Comparison of ENCODE assay signal across 18 cellular contexts in the genomic region with DNA sequence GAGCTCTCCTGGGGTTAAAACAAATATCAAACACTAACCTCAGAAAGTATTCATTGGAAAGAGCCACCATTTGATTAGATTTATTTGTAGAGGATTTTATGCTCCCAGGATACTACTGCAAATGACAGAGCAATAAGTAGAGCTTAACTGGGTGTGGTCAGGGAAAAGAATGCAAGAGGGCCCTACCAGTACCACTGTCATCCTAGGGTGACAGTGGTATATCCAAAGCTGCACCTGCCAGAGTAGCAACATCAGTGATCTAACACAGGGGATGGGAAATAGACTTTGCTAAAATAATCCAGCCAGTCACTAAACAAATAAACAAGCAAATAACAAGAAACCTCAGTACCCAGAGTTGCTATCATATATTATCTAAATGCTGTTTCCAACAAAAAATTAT. TPM values are rescaled to one million over a fixed set of nuclear protein-coding genes. Genes with fewer than 3 reads are reported as not detected.
DNase-seq lines count a peak whose midpoint lies in the region; ATAC-seq and TF ChIP-seq lines count a peak whose summit lies in the region.
"Had no signal": no experiment of that assay in that cellular context is flagged by ENCODE, and none has a peak within 500 bp of the region (broad histone marks: within the 10 kb centered on the region; RNA-seq: fewer than 3 reads in every experiment).

No MANE protein-coding gene starts in this region.

- intact Hi-C loops in PC-3 (cut with micrococcal nuclease), result no loop called here

- no peaks in the 10 kb centered on the region for H3F3A ChIP-seq in PC-3 (ENCODE audit: low read length, unreplicated experiment)
- H3F3A ChIP-seq in neural progenitor cell (ENCODE audit: low read depth), result no peaks in the 10 kb centered on the region

- POLR2A ChIA-PET in PC-3 (lab: Charles Lee; ENCODE audit: unreplicated experiment), result no interaction called here

- H3K79me2 ChIP-seq in PC-3 (ENCODE audit: low read length) (no peaks in the 10 kb centered on the region), neural progenitor cell (ENCODE audit: low read depth) (no peaks in the 10 kb centered on the region)

- peak; percentile 8 for DNase-seq in NCI-H345 treated with DMSO at 0.1 percent for 48 hours (lab: John Stamatoyannopoulos, UW; ENCODE audit: unreplicated experiment)
- no peak for DNase-seq in NCI-H345 (lab: John Stamatoyannopoulos, UW)
- no peak for DNase-seq in PC-3
- no peak for DNase-seq in neural progenitor cell (ENCODE audit: low spot score)
- no peak for DNase-seq in activated T-cell treated with anti-CD3 and anti-CD28 coated beads, Interleukin-2, amount 50 U/mL, for 72 hours
- DNase-seq in HCEC 1CT, result no peak
- DNase-seq: ACHN; C1 segment of cervical spinal cord; Calu3; CD4-positive, alpha-beta T cell; DMS 273 treated with DMSO at 0.1 percent for 48 hours; DMS79 treated with DMSO at 0.1 percent for 48 hours; EL; GM23248 had no signal

- no peak overlapping the region for H3K27ac Mint-ChIP-seq in neural progenitor cell
- H3K27ac Mint-ChIP-seq in activated T-cell treated with anti-CD3 and anti-CD28 coated beads, Interleukin-2, amount 50 U/mL, for 72 hours, result no peak overlapping the region
- H3K27ac Mint-ChIP-seq: B cell; CD4-positive, alpha-beta T cell had no signal

- no peaks in the 10 kb centered on the region for H3K36me3 Mint-ChIP-seq in neural progenitor cell
- H3K36me3 Mint-ChIP-seq in activated T-cell treated with anti-CD3 and anti-CD28 coated beads, Interleukin-2, amount 50 U/mL, for 72 hours (ENCODE audit: insufficient read depth in 2 of 2), result peaks cover 2 to 9% of the 10 kb centered on the region in 2 donors

- no TSS peak for BruUV-seq in PC-3 (replicated peaks; lab: Mats Ljungman, UMichigan)

- H4K20me1 ChIP-seq in PC-3 (ENCODE audit: low read length) (no peaks in the 10 kb centered on the region), neural progenitor cell (ENCODE audit: low read depth) (no peaks in the 10 kb centered on the region)

- H3K27me3 ChIP-seq in PC-3 (ENCODE audit: low read length), result no peaks in the 10 kb centered on the region
- H3K27me3 ChIP-seq in neural progenitor cell, result no peaks in the 10 kb centered on the region

- peaks cover 3% of the 10 kb centered on the region for H3K9me3 Mint-ChIP-seq in neural progenitor cell
- H3K9me3 Mint-ChIP-seq in activated T-cell treated with anti-CD3 and anti-CD28 coated beads, Interleukin-2, amount 50 U/mL, for 72 hours, result peaks cover 0 to 2% of the 10 kb centered on the region in 2 donors

- no peak for TF ChIP-seq CTCF in PC-3 (conservative IDR thresholded peaks at IDR 0.05; ENCODE audit: low read depth, low read length)
- TF ChIP-seq CTCF in neural progenitor cell (IDR thresholded peaks at IDR 0.05), result no peak

- CTCF ChIA-PET in PC-3 (lab: Charles Lee), result no interaction called here

- H3K4me1 Mint-ChIP-seq in neural progenitor cell, result peaks cover 2% of the 10 kb centered on the region
- H3K4me1 Mint-ChIP-seq in activated T-cell treated with anti-CD3 and anti-CD28 coated beads, Interleukin-2, amount 50 U/mL, for 72 hours (ENCODE audit: low read depth), result peaks cover 5% of the 10 kb centered on the region
- H3K4me1 Mint-ChIP-seq: B cell had no signal

- H3K27ac ChIP-seq in PC-3 (ENCODE audit: low read length), result no peak overlapping the region
- H3K27ac ChIP-seq in neural progenitor cell, result no peak overlapping the region
- H3K27ac ChIP-seq: GM23248 had no signal

- H2AFZ ChIP-seq in PC-3 (ENCODE audit: low read length), result no peak overlapping the region
- H2AFZ ChIP-seq in neural progenitor cell (replicated peaks), result no peak overlapping the region
- H2AFZ ChIP-seq: GM23248 had no signal

- H3K4me3 Mint-ChIP-seq in neural progenitor cell, result peak overlapping the region; percentile 24
- no peak overlapping the region for H3K4me3 Mint-ChIP-seq in activated T-cell treated with anti-CD3 and anti-CD28 coated beads, Interleukin-2, amount 50 U/mL, for 72 hours
- H3K4me3 Mint-ChIP-seq: B cell; CD4-positive, alpha-beta T cell had no signal

- no peaks in the 10 kb centered on the region for H3K9me2 ChIP-seq in PC-3 (replicated peaks; ENCODE audit: low read length)

- H3K36me3 ChIP-seq in PC-3 (ENCODE audit: low read depth, low read length) (peaks cover 20% of the 10 kb centered on the region), neural progenitor cell (no peaks in the 10 kb centered on the region)

- ATAC-seq in PC-3, result peak; percentile 53
- ATAC-seq in activated T-cell treated with anti-CD3 and anti-CD28 coated beads, Interleukin-2, amount 50 U/mL, for 72 hours (replicated peaks in 1 of 2), result no peak
- no peak for ATAC-seq in HG03378 (IDR thresholded peaks at IDR 0.05; ENCODE audit: unreplicated experiment)

- H3K9ac ChIP-seq in PC-3 (ENCODE audit: low read length) (no peak overlapping the region), neural progenitor cell (no peak overlapping the region)
- H3K9ac ChIP-seq: GM23248 had no signal

- H3K27me3 Mint-ChIP-seq in neural progenitor cell (ENCODE audit: insufficient read depth, low read depth), result peaks cover 3% of the 10 kb centered on the region
- H3K27me3 Mint-ChIP-seq in activated T-cell treated with anti-CD3 and anti-CD28 coated beads, Interleukin-2, amount 50 U/mL, for 72 hours (ENCODE audit: low read depth), result peaks cover 5% of the 10 kb centered on the region
- H3K27me3 Mint-ChIP-seq: CD4-positive, alpha-beta T cell had no signal

- no peak overlapping the region for H3K4me2 ChIP-seq in PC-3 (ENCODE audit: low read length)
- no peak overlapping the region for H3K4me2 ChIP-seq in neural progenitor cell

- H3K4me1 ChIP-seq in PC-3 (ENCODE audit: insufficient read depth, low read length) (peaks cover 11% of the 10 kb centered on the region), neural progenitor cell (no peaks in the 10 kb centered on the region)

- H3K9me3 ChIP-seq in PC-3 (ENCODE audit: low read length) (no peaks in the 10 kb centered on the region), neural progenitor cell (ENCODE audit: low read depth) (no peaks in the 10 kb centered on the region)

- no peak overlapping the region for H3K4me3 ChIP-seq in PC-3 (ENCODE audit: low read length)
- no peak overlapping the region for H3K4me3 ChIP-seq in neural progenitor cell
- H3K4me3 ChIP-seq: GM23248 had no signal

RNA-seq across cellular contexts. Expression of a gene that starts 29.7 kb away (rescaled TPM):
- total RNA-seq in PC-3 (2014; rRNA removed) (284 and 376 TPM in 2 replicates), neural progenitor cell (ENCODE audit: low replicate concordance) (271 and 383 TPM in 2 replicates)
- total RNA-seq in activated T-cell treated with anti-CD3 and anti-CD28 coated beads, Interleukin-2, amount 50 U/mL, for 72 hours, result 100 to 1,000 TPM; 139 to 145 TPM

RNA-seq across cellular contexts. Expression of a gene that starts 42.1 kb away (rescaled TPM):
- total RNA-seq in PC-3 (2014; rRNA removed) (not detected in 2 replicates), neural progenitor cell (ENCODE audit: low replicate concordance) (not detected in 2 replicates)
- not detected for total RNA-seq in activated T-cell treated with anti-CD3 and anti-CD28 coated beads, Interleukin-2, amount 50 U/mL, for 72 hours
- total RNA-seq: A172; B cell; Calu3; CD4-positive, alpha-beta T cell; GM23248; HT1080 had no signal

RNA-seq across cellular contexts. Expression of a gene that starts 44.1 kb away (rescaled TPM):
- total RNA-seq in PC-3 (2014; rRNA removed) (7.9 and 9.7 TPM in 2 replicates), neural progenitor cell (ENCODE audit: low replicate concordance) (3.3 and 6.9 TPM in 2 replicates)
- 1 to 10 TPM; 8.7 to 9.8 TPM for total RNA-seq in activated T-cell treated with anti-CD3 and anti-CD28 coated beads, Interleukin-2, amount 50 U/mL, for 72 hours
